In the genomic region with DNA sequence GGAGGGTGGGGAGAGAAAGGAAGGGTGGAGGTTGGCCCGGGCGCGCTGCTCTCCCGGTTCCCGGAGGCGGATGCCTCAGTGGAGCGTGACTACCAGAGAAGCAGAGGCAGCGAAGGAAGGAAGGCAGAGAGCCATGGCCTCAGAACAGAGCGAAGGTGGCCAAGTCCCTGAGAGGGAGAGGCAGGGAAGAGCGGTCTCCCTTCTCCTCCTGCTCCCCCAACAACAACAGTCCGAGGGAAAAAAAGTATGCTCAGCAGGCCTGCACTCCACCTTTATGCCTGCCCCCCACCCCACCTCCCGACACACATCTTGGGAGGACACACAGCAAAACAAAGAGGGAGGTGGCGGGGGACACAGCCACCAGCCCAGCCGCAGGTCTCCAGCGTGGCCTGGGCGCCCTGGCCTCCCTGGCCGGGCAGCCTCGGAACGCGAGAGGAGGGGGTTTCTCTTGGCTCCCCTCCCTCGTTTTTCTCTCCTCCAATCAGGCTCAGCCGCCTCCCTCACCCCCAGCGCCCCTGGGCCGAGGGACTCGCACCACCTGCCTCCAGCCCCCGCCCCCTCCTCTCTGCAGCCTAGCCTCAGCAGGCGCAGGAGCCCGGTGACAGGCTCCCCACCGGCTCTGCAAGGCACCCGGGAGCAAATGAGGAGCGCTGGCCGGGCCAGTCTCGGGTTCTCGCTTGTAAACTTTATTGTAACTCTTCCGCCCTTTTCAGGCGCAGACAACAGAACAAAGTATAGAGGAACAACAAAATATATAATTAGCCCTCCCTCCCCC, we compare ENCODE assay signal across 1 cellular context.
TF ChIP-seq lines count a peak whose summit lies in the region.

No MANE protein-coding gene starts in this region.

TF ChIP-seq in SK-N-SH, 30 proteins besides CTCF, POLR2A, EP300 and RAD21:
- TF ChIP-seq IRF3 (IDR thresholded peaks at IDR 0.05; ENCODE audit: low read depth, low read length) (no peak), SMC3 (IDR thresholded peaks at IDR 0.05; ENCODE audit: low read depth, low read length) (no peak), USF2 (IDR thresholded peaks at IDR 0.05; ENCODE audit: borderline replicate concordance, low read depth, low read length) (no peak), NFIC (IDR thresholded peaks at IDR 0.05; ENCODE audit: borderline replicate concordance) (no peak), JUND (IDR thresholded peaks at IDR 0.05) (no peak), FOXJ3 (CRISPR knock-in tag; IDR thresholded peaks at IDR 0.05) (no peak), TEAD4 (IDR thresholded peaks at IDR 0.05; ENCODE audit: borderline replicate concordance, insufficient read depth) (no peak), SIN3A (IDR thresholded peaks at IDR 0.05; ENCODE audit: borderline replicate concordance, low read depth, low read length) (no peak), MXI1 (IDR thresholded peaks at IDR 0.05; ENCODE audit: low read depth, low read length) (no peak), YY1 (IDR thresholded peaks at IDR 0.05; ENCODE audit: low read depth) (no peak), RFX5 (IDR thresholded peaks at IDR 0.05; ENCODE audit: low read length) (no peak), FOSL2 (IDR thresholded peaks at IDR 0.05; ENCODE audit: borderline replicate concordance, low read depth) (no peak), MEF2A (IDR thresholded peaks at IDR 0.05; ENCODE audit: borderline replicate concordance, low read depth) (no peak), ELF1 (IDR thresholded peaks at IDR 0.05) (no peak), POLR2AphosphoS5 (IDR thresholded peaks at IDR 0.05; ENCODE audit: low read depth, low read length) (no peak), EZH2phosphoT487 (IDR thresholded peaks at IDR 0.05; ENCODE audit: borderline replicate concordance, low read depth) (no peak), NRF1 (IDR thresholded peaks at IDR 0.05; ENCODE audit: low read depth, low read length) (no peak), TCF12 (IDR thresholded peaks at IDR 0.05) (no peak)
- TF ChIP-seq, protein P1, sequence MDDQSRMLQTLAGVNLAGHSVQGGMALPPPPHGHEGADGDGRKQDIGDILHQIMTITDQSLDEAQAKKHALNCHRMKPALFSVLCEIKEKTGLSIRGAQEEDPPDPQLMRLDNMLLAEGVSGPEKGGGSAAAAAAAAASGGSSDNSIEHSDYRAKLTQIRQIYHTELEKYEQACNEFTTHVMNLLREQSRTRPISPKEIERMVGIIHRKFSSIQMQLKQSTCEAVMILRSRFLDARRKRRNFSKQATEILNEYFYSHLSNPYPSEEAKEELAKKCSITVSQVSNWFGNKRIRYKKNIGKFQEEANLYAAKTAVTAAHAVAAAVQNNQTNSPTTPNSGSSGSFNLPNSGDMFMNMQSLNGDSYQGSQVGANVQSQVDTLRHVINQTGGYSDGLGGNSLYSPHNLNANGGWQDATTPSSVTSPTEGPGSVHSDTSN (IDR thresholded peaks at IDR 0.05): no peak
- TF ChIP-seq, protein P2, sequence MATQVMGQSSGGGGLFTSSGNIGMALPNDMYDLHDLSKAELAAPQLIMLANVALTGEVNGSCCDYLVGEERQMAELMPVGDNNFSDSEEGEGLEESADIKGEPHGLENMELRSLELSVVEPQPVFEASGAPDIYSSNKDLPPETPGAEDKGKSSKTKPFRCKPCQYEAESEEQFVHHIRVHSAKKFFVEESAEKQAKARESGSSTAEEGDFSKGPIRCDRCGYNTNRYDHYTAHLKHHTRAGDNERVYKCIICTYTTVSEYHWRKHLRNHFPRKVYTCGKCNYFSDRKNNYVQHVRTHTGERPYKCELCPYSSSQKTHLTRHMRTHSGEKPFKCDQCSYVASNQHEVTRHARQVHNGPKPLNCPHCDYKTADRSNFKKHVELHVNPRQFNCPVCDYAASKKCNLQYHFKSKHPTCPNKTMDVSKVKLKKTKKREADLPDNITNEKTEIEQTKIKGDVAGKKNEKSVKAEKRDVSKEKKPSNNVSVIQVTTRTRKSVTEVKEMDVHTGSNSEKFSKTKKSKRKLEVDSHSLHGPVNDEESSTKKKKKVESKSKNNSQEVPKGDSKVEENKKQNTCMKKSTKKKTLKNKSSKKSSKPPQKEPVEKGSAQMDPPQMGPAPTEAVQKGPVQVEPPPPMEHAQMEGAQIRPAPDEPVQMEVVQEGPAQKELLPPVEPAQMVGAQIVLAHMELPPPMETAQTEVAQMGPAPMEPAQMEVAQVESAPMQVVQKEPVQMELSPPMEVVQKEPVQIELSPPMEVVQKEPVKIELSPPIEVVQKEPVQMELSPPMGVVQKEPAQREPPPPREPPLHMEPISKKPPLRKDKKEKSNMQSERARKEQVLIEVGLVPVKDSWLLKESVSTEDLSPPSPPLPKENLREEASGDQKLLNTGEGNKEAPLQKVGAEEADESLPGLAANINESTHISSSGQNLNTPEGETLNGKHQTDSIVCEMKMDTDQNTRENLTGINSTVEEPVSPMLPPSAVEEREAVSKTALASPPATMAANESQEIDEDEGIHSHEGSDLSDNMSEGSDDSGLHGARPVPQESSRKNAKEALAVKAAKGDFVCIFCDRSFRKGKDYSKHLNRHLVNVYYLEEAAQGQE (IDR thresholded peaks at IDR 0.05; ENCODE audit: low read depth, low read length): no peak
TF ChIP-seq in SK-N-SH: peak in this region for 0.
